Comparison of ENCODE assay signal across 2 cellular contexts in the genomic region with DNA sequence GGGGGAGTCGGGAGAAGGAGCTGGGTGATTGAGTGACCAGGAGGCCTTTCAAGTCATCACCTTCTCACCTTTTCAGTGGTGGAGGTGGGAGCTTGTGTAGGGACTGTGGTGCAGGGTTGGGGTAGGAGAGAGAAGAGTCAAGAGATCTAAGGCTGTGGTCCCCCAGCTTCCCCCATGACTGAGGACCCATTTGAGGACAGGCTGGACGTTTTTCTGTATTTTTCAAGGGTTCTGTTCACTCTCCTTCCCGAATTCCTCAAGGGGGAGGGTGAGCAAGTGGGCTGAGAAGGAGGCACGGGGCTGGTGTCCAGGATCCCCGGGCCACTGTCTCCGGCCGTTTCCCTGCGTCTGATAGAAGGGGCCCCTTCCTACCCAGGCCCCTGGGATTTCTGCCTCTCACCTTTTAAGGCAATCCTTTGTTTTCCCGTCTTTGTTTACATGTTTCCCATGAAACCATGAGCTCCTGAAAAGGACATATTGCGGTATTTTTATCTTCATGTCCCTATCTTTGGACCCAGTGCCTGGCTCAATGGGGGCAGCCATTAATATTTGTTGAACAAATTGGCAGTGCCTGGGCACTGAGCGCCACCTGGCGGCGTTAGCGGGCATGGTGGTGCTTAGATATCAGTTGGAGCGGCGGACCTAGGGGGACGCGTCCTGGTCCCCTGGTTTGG.
A peak's percentile ranks its signal among the peaks of the same experiment; 100 is the strongest.
TF ChIP-seq lines count a peak whose summit lies in the region.

No MANE protein-coding gene starts in this region.

TF ChIP-seq in GM23338, 12 proteins besides CTCF, POLR2A, EP300 and RAD21:
- TF ChIP-seq ZNF331 (CRISPR knock-in tag; IDR thresholded peaks at IDR 0.05; ENCODE audit: low read depth) (no peak), ZNF462 (CRISPR knock-in tag; IDR thresholded peaks at IDR 0.05) (no peak), NANOG (IDR thresholded peaks at IDR 0.05; ENCODE audit: borderline replicate concordance) (no peak), EZH2 (IDR thresholded peaks at IDR 0.05; ENCODE audit: low read depth, unreplicated experiment) (no peak), STAT1 (IDR thresholded peaks at IDR 0.05; ENCODE audit: unreplicated experiment) (no peak), ETS1 (IDR thresholded peaks at IDR 0.05) (no peak), REST (IDR thresholded peaks at IDR 0.05; ENCODE audit: unreplicated experiment) (no peak)

TF ChIP-seq in H1, 55 proteins besides CTCF, POLR2A, EP300 and RAD21:
- TF ChIP-seq YY1 (IDR thresholded peaks at IDR 0.05; ENCODE audit: low read depth, low read length) (peak; percentile 96), SUZ12 (IDR thresholded peaks at IDR 0.05; ENCODE audit: low read length) (no peak), ATF3 (IDR thresholded peaks at IDR 0.05; ENCODE audit: insufficient read depth, low read depth, low read length) (no peak), HDAC6 (IDR thresholded peaks at IDR 0.05; ENCODE audit: low read depth, low read length) (no peak), TCF12 (IDR thresholded peaks at IDR 0.05; ENCODE audit: low read depth, low read length) (no peak), CBX5 (IDR thresholded peaks at IDR 0.05; ENCODE audit: low read depth, low read length) (no peak), TBP (IDR thresholded peaks at IDR 0.05; ENCODE audit: low read depth, low read length) (no peak), TEAD4 (IDR thresholded peaks at IDR 0.05; ENCODE audit: low read depth, low read length) (no peak), FOSL1 (IDR thresholded peaks at IDR 0.05; ENCODE audit: insufficient read depth, low read depth, low read length) (no peak), JUND (IDR thresholded peaks at IDR 0.05; ENCODE audit: low read length) (no peak), HDAC2 (IDR thresholded peaks at IDR 0.05; ENCODE audit: borderline replicate concordance in 1 of 2, low read depth in 2 of 2, low read length in 2 of 2) (no peak), BRCA1 (IDR thresholded peaks at IDR 0.05; ENCODE audit: low read depth, low read length) (no peak), SRF (IDR thresholded peaks at IDR 0.05; ENCODE audit: low read depth, low read length) (peak; percentile 47; the same call in 1 of the 2 replicates), ZNF274 (IDR thresholded peaks at IDR 0.05; ENCODE audit: borderline replicate concordance, extremely low read depth, low read length) (no peak), TAF1 (IDR thresholded peaks at IDR 0.05; ENCODE audit: low read depth, low read length) (0 out of 2 replicates have a peak, but pooled peaks have one; percentile 32), CREB1 (IDR thresholded peaks at IDR 0.05) (0 out of 2 replicates have a peak, but pooled peaks have one; percentile 37), EGR1 (IDR thresholded peaks at IDR 0.05; ENCODE audit: borderline replicate concordance, low read depth, low read length) (no peak), EZH2 (IDR thresholded peaks at IDR 0.05; ENCODE audit: low read depth, low read length, severe bottlenecking) (no peak), POU5F1 (IDR thresholded peaks at IDR 0.05; ENCODE audit: low read depth, low read length) (no peak), CHD2 (IDR thresholded peaks at IDR 0.05; ENCODE audit: low read length) (no peak), MAFK (IDR thresholded peaks at IDR 0.05; ENCODE audit: low read depth, low read length) (no peak)
- TF ChIP-seq, protein P1, sequence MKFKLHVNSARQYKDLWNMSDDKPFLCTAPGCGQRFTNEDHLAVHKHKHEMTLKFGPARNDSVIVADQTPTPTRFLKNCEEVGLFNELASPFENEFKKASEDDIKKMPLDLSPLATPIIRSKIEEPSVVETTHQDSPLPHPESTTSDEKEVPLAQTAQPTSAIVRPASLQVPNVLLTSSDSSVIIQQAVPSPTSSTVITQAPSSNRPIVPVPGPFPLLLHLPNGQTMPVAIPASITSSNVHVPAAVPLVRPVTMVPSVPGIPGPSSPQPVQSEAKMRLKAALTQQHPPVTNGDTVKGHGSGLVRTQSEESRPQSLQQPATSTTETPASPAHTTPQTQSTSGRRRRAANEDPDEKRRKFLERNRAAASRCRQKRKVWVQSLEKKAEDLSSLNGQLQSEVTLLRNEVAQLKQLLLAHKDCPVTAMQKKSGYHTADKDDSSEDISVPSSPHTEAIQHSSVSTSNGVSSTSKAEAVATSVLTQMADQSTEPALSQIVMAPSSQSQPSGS (IDR thresholded peaks at IDR 0.05; ENCODE audit: low read length): 0 out of 2 replicates have a peak, but pooled peaks have one; percentile 54
TF ChIP-seq in H1: peak in this region for 5.
